8 cellular contexts compared by ENCODE assay signal in genomic region chr5:72244862-72245371, GRCh38.
DNase-seq lines count a peak whose midpoint lies in the region; ATAC-seq and TF ChIP-seq lines count a peak whose summit lies in the region.

No MANE protein-coding gene starts in this region.

- H3K4me1 Mint-ChIP-seq in MCF 10A (ENCODE audit: insufficient read depth, unreplicated experiment): peaks cover 32% of the 10 kb centered on the region

- H3K27ac Mint-ChIP-seq in MCF 10A (ENCODE audit: low read depth, unreplicated experiment): peak overlapping the region; percentile 24

- CTCF ChIA-PET in MCF 10A (lab: Yijun Ruan, JAX): interaction anchor here (0.6 to 2.1 kb wide), 14 partner anchors 9 to 475 kb away, joined by 3 to 8 read pairs (median 3); no protein-coding TSS in a partner anchor

- H3K27me3 Mint-ChIP-seq in MCF 10A (ENCODE audit: insufficient read depth, unreplicated experiment): no peaks in the 10 kb centered on the region

- no peak overlapping the region for H3K4me3 Mint-ChIP-seq in MCF 10A (ENCODE audit: unreplicated experiment)

- intact Hi-C loops in Right ventricle myocardium inferior (cut with DNase I) (loop anchor here (5.0 kb wide), 1 partner anchor 33 kb away; no protein-coding TSS in a partner anchor), cardiac septum (cut with DNase I) (no loop called here), MCF 10A (cut with micrococcal nuclease) (loop anchor here (2.0 kb wide), 1 partner anchor 106 kb away; no protein-coding TSS in a partner anchor)

- peaks cover 15% of the 10 kb centered on the region for H3K36me3 Mint-ChIP-seq in MCF 10A (ENCODE audit: insufficient read depth, unreplicated experiment)

- POLR2A ChIA-PET in MCF 10A (lab: Yijun Ruan, JAX): interaction anchor here (0.5 kb wide), 1 partner anchor 26 kb away, joined by 3 read pairs; no protein-coding TSS in a partner anchor

- DNase-seq in Right ventricle myocardium inferior (ENCODE audit: missing footprints) (no peak), cardiac septum (ENCODE audit: low spot score) (no peak), NCI-H2029 treated with DMSO at 0.1 percent for 48 hours (lab: John Stamatoyannopoulos, UW) (peak; percentile 56), MCF 10A (ENCODE audit: unreplicated experiment) (peak; percentile 56), kidney tubule cell (ENCODE audit: low spot score) (peak; percentile 52), NCI-H128 (lab: John Stamatoyannopoulos, UW; ENCODE audit: unreplicated experiment) (no peak)

- BruUV-seq in MCF 10A (replicated peaks; lab: Mats Ljungman, UMichigan): no TSS peak

- ATAC-seq in Right ventricle myocardium inferior: peak; percentile 71
- ATAC-seq in HG02642 (IDR thresholded peaks at IDR 0.05; ENCODE audit: poor library complexity, unreplicated experiment): peak; percentile 85
- ATAC-seq in HG02938 (IDR thresholded peaks at IDR 0.05; ENCODE audit: unreplicated experiment): no peak

- TF ChIP-seq CTCF in MCF 10A (IDR thresholded peaks at IDR 0.05; ENCODE audit: unreplicated experiment): peak; percentile 25

- no peaks in the 10 kb centered on the region for H3K9me3 Mint-ChIP-seq in MCF 10A (ENCODE audit: unreplicated experiment)

Comparison
In these comparisons a context has a peak if more than half of its experiments do, and no peak if none do; other contexts are left out.
1. DNase-seq: peak in NCI-H2029 treated with DMSO at 0.1 percent for 48 hours (single experiment), MCF 10A (single experiment) and kidney tubule cell (single experiment); none in Right ventricle myocardium inferior (single experiment), cardiac septum (single experiment) and NCI-H128 (single experiment).